1 cellular context compared by ENCODE assay signal in the genomic region with DNA sequence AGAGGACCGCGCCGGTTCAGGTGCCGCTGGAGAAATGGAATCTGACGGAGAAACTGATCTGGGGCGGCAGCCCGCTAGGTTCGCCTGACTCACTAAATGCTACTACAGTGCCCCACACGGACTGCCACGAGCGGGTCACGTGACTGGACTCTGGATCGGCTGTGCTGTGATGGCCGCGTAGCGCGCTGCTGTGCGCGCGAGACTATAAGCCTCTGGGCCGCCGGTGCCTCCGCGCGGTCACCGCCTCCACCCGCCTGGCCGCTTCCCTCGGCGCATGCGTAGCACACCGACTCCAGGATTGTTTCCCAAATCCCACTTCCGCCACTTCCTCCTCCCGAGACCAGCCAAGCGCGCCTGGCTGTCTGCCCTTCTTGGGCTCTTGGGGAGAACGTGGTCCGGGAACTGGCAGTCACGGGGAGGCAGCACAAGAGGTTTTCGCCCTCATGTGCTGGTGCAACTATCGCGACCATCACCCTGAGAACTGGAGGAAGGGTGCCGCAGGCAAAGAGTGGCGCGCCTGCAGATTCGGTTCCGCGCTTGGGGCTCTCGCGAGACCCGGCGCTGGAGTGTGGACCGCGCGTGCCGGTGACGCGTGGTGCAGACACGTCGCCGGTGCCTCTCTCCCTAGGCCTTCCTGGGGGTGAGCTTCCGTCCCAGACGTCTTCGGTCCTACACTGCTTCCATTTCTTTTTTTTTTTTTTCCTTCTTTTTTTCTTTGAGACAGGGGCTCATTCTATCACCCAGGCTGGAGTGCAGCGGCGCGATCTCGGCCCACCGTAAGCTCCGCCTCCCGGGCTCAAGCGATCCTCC.
TF ChIP-seq lines count a peak whose summit lies in the region.

No MANE protein-coding gene starts in this region.

TF ChIP-seq in K562, 482 proteins besides CTCF, POLR2A, EP300 and RAD21 (continued from another document and continues in another):
- TF ChIP-seq, protein P1, sequence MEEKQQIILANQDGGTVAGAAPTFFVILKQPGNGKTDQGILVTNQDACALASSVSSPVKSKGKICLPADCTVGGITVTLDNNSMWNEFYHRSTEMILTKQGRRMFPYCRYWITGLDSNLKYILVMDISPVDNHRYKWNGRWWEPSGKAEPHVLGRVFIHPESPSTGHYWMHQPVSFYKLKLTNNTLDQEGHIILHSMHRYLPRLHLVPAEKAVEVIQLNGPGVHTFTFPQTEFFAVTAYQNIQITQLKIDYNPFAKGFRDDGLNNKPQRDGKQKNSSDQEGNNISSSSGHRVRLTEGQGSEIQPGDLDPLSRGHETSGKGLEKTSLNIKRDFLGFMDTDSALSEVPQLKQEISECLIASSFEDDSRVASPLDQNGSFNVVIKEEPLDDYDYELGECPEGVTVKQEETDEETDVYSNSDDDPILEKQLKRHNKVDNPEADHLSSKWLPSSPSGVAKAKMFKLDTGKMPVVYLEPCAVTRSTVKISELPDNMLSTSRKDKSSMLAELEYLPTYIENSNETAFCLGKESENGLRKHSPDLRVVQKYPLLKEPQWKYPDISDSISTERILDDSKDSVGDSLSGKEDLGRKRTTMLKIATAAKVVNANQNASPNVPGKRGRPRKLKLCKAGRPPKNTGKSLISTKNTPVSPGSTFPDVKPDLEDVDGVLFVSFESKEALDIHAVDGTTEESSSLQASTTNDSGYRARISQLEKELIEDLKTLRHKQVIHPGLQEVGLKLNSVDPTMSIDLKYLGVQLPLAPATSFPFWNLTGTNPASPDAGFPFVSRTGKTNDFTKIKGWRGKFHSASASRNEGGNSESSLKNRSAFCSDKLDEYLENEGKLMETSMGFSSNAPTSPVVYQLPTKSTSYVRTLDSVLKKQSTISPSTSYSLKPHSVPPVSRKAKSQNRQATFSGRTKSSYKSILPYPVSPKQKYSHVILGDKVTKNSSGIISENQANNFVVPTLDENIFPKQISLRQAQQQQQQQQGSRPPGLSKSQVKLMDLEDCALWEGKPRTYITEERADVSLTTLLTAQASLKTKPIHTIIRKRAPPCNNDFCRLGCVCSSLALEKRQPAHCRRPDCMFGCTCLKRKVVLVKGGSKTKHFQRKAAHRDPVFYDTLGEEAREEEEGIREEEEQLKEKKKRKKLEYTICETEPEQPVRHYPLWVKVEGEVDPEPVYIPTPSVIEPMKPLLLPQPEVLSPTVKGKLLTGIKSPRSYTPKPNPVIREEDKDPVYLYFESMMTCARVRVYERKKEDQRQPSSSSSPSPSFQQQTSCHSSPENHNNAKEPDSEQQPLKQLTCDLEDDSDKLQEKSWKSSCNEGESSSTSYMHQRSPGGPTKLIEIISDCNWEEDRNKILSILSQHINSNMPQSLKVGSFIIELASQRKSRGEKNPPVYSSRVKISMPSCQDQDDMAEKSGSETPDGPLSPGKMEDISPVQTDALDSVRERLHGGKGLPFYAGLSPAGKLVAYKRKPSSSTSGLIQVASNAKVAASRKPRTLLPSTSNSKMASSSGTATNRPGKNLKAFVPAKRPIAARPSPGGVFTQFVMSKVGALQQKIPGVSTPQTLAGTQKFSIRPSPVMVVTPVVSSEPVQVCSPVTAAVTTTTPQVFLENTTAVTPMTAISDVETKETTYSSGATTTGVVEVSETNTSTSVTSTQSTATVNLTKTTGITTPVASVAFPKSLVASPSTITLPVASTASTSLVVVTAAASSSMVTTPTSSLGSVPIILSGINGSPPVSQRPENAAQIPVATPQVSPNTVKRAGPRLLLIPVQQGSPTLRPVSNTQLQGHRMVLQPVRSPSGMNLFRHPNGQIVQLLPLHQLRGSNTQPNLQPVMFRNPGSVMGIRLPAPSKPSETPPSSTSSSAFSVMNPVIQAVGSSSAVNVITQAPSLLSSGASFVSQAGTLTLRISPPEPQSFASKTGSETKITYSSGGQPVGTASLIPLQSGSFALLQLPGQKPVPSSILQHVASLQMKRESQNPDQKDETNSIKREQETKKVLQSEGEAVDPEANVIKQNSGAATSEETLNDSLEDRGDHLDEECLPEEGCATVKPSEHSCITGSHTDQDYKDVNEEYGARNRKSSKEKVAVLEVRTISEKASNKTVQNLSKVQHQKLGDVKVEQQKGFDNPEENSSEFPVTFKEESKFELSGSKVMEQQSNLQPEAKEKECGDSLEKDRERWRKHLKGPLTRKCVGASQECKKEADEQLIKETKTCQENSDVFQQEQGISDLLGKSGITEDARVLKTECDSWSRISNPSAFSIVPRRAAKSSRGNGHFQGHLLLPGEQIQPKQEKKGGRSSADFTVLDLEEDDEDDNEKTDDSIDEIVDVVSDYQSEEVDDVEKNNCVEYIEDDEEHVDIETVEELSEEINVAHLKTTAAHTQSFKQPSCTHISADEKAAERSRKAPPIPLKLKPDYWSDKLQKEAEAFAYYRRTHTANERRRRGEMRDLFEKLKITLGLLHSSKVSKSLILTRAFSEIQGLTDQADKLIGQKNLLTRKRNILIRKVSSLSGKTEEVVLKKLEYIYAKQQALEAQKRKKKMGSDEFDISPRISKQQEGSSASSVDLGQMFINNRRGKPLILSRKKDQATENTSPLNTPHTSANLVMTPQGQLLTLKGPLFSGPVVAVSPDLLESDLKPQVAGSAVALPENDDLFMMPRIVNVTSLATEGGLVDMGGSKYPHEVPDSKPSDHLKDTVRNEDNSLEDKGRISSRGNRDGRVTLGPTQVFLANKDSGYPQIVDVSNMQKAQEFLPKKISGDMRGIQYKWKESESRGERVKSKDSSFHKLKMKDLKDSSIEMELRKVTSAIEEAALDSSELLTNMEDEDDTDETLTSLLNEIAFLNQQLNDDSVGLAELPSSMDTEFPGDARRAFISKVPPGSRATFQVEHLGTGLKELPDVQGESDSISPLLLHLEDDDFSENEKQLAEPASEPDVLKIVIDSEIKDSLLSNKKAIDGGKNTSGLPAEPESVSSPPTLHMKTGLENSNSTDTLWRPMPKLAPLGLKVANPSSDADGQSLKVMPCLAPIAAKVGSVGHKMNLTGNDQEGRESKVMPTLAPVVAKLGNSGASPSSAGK (IDR thresholded peaks at IDR 0.05) = peak; percentile 96
- TF ChIP-seq MXI1 (IDR thresholded peaks at IDR 0.05; ENCODE audit: low read depth, low read length) (peak; percentile 55), ZFX (CRISPR knock-in tag; IDR thresholded peaks at IDR 0.05) (peak; percentile 91), TARDBP (IDR thresholded peaks at IDR 0.05) (no peak), KDM1A (IDR thresholded peaks at IDR 0.05) (peak; percentile 0 to 26; a peak in 1 of 4 replicates), CTBP1 (IDR thresholded peaks at IDR 0.05; ENCODE audit: borderline replicate concordance) (0 out of 2 replicates have a peak, but pooled peaks have one; percentile 43), FOXK2 (conservative IDR thresholded peaks at IDR 0.05 in 1 of 2, IDR thresholded peaks at IDR 0.05 in 1 of 2; ENCODE audit: low read depth in 2 of 2) (peak in 1 of 2 experiments; percentile 60; a peak in 1 of 4 replicates), SAFB (IDR thresholded peaks at IDR 0.05; ENCODE audit: borderline replicate concordance, low read depth, low read length) (no peak), ZKSCAN3 (CRISPR knock-in tag; IDR thresholded peaks at IDR 0.05) (no peak), GABPA (tag; conservative IDR thresholded peaks at IDR 0.05; ENCODE audit: low read depth) (peak; percentile 78), GTF2F1 (IDR thresholded peaks at IDR 0.05; ENCODE audit: low read depth, low read length) (peak; percentile 85; the same call in 1 of the 2 replicates), ZBTB1 (CRISPR knock-in tag; IDR thresholded peaks at IDR 0.05; ENCODE audit: borderline replicate concordance, low read depth) (peak; percentile 70; the same call in 1 of the 2 replicates), NR2C1 (IDR thresholded peaks at IDR 0.05) (peak; percentile 21; the same call in 1 of the 2 replicates), NR2C1 (tag; IDR thresholded peaks at IDR 0.05) (no peak), ARHGAP35 (IDR thresholded peaks at IDR 0.05; ENCODE audit: partially characterized antibody) (peak; percentile 95), EP400 (IDR thresholded peaks at IDR 0.05) (peak; percentile 92), MEIS2 (IDR thresholded peaks at IDR 0.05; ENCODE audit: partially characterized antibody) (peak; percentile 76)
- TF ChIP-seq, protein P2, sequence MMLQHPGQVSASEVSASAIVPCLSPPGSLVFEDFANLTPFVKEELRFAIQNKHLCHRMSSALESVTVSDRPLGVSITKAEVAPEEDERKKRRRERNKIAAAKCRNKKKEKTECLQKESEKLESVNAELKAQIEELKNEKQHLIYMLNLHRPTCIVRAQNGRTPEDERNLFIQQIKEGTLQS (IDR thresholded peaks at IDR 0.05) = 0 out of 2 replicates have a peak, but pooled peaks have one; percentile 6
- TF ChIP-seq, protein P2 (CRISPR knock-in tag; conservative IDR thresholded peaks at IDR 0.05) = 0 out of 2 replicates have a peak, but pooled peaks have one; percentile 24
- TF ChIP-seq, protein P3, sequence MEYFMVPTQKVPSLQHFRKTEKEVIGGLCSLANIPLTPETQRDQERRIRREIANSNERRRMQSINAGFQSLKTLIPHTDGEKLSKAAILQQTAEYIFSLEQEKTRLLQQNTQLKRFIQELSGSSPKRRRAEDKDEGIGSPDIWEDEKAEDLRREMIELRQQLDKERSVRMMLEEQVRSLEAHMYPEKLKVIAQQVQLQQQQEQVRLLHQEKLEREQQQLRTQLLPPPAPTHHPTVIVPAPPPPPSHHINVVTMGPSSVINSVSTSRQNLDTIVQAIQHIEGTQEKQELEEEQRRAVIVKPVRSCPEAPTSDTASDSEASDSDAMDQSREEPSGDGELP (CRISPR knock-in tag; IDR thresholded peaks at IDR 0.05; ENCODE audit: borderline replicate concordance) = peak; percentile 84
- TF ChIP-seq, protein P4, sequence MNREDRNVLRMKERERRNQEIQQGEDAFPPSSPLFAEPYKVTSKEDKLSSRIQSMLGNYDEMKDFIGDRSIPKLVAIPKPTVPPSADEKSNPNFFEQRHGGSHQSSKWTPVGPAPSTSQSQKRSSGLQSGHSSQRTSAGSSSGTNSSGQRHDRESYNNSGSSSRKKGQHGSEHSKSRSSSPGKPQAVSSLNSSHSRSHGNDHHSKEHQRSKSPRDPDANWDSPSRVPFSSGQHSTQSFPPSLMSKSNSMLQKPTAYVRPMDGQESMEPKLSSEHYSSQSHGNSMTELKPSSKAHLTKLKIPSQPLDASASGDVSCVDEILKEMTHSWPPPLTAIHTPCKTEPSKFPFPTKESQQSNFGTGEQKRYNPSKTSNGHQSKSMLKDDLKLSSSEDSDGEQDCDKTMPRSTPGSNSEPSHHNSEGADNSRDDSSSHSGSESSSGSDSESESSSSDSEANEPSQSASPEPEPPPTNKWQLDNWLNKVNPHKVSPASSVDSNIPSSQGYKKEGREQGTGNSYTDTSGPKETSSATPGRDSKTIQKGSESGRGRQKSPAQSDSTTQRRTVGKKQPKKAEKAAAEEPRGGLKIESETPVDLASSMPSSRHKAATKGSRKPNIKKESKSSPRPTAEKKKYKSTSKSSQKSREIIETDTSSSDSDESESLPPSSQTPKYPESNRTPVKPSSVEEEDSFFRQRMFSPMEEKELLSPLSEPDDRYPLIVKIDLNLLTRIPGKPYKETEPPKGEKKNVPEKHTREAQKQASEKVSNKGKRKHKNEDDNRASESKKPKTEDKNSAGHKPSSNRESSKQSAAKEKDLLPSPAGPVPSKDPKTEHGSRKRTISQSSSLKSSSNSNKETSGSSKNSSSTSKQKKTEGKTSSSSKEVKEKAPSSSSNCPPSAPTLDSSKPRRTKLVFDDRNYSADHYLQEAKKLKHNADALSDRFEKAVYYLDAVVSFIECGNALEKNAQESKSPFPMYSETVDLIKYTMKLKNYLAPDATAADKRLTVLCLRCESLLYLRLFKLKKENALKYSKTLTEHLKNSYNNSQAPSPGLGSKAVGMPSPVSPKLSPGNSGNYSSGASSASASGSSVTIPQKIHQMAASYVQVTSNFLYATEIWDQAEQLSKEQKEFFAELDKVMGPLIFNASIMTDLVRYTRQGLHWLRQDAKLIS (CRISPR knock-in tag; IDR thresholded peaks at IDR 0.05) = peak; percentile 74
- TF ChIP-seq, protein P5, sequence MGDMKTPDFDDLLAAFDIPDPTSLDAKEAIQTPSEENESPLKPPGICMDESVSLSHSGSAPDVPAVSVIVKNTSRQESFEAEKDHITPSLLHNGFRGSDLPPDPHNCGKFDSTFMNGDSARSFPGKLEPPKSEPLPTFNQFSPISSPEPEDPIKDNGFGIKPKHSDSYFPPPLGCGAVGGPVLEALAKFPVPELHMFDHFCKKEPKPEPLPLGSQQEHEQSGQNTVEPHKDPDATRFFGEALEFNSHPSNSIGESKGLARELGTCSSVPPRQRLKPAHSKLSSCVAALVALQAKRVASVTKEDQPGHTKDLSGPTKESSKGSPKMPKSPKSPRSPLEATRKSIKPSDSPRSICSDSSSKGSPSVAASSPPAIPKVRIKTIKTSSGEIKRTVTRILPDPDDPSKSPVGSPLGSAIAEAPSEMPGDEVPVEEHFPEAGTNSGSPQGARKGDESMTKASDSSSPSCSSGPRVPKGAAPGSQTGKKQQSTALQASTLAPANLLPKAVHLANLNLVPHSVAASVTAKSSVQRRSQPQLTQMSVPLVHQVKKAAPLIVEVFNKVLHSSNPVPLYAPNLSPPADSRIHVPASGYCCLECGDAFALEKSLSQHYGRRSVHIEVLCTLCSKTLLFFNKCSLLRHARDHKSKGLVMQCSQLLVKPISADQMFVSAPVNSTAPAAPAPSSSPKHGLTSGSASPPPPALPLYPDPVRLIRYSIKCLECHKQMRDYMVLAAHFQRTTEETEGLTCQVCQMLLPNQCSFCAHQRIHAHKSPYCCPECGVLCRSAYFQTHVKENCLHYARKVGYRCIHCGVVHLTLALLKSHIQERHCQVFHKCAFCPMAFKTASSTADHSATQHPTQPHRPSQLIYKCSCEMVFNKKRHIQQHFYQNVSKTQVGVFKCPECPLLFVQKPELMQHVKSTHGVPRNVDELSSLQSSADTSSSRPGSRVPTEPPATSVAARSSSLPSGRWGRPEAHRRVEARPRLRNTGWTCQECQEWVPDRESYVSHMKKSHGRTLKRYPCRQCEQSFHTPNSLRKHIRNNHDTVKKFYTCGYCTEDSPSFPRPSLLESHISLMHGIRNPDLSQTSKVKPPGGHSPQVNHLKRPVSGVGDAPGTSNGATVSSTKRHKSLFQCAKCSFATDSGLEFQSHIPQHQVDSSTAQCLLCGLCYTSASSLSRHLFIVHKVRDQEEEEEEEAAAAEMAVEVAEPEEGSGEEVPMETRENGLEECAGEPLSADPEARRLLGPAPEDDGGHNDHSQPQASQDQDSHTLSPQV (IDR thresholded peaks at IDR 0.05) = peak; percentile 38; the same call in 1 of the 2 replicates
- TF ChIP-seq, protein P6, sequence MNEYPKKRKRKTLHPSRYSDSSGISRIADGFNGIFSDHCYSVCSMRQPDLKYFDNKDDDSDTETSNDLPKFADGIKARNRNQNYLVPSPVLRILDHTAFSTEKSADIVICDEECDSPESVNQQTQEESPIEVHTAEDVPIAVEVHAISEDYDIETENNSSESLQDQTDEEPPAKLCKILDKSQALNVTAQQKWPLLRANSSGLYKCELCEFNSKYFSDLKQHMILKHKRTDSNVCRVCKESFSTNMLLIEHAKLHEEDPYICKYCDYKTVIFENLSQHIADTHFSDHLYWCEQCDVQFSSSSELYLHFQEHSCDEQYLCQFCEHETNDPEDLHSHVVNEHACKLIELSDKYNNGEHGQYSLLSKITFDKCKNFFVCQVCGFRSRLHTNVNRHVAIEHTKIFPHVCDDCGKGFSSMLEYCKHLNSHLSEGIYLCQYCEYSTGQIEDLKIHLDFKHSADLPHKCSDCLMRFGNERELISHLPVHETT (CRISPR knock-in tag; conservative IDR thresholded peaks at IDR 0.05 in 1 of 2, IDR thresholded peaks at IDR 0.05 in 1 of 2) = peak in 1 of 2 experiments; percentile 74; a peak in 2 of 4 replicates
- TF ChIP-seq, protein P7, sequence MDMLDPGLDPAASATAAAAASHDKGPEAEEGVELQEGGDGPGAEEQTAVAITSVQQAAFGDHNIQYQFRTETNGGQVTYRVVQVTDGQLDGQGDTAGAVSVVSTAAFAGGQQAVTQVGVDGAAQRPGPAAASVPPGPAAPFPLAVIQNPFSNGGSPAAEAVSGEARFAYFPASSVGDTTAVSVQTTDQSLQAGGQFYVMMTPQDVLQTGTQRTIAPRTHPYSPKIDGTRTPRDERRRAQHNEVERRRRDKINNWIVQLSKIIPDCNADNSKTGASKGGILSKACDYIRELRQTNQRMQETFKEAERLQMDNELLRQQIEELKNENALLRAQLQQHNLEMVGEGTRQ (CRISPR knock-in tag; IDR thresholded peaks at IDR 0.05) = peak; percentile 94
